ENCODE assay signal across 8 cellular contexts in genomic region chr2:168246483-168247340, GRCh38.
DNase-seq lines count a peak whose midpoint lies in the region; ATAC-seq and TF ChIP-seq lines count a peak whose summit lies in the region.

No MANE protein-coding gene starts in this region.

- H3K4me1 ChIP-seq in NT2/D1 (ENCODE audit: insufficient read depth, insufficient read length) (no peaks in the 10 kb centered on the region), mucosa of stomach (ENCODE audit: control insufficient read depth, insufficient read depth, low read length) (peaks cover 37% of the 10 kb centered on the region)

- H3K9ac ChIP-seq in NT2/D1 (ENCODE audit: insufficient read length, low read depth) (peak overlapping the region; percentile 81), mucosa of stomach (ENCODE audit: low read length) (peak overlapping the region; percentile 97)

- DNase-seq in AG08396 (ENCODE audit: low spot score): peak; percentile 70
- DNase-seq in NT2/D1 (ENCODE audit: low read depth, low spot score): peak; percentile 30
- DNase-seq in activated T-cell treated with anti-CD3 and anti-CD28 coated beads for 48 hours (ENCODE audit: low read depth): peak; percentile 68
- DNase-seq in erythroblast (lab: John Stamatoyannopoulos, UW): peak; percentile 75 to 82
- DNase-seq in stimulated activated CD8-positive, alpha-beta memory T cell treated with anti-CD3 and anti-CD28 coated beads, Interleukin-4, amount 100 ng/mL, for 48 hours: peak; percentile 78

- H3K27me3 ChIP-seq in NT2/D1 (ENCODE audit: insufficient read depth, insufficient read length) (peaks cover 6% of the 10 kb centered on the region), mucosa of stomach (ENCODE audit: control insufficient read depth, insufficient read depth, low read length) (no peaks in the 10 kb centered on the region)

- no peak for TF ChIP-seq POLR2A in erythroblast (IDR thresholded peaks at IDR 0.05; ENCODE audit: low read length)

- H3K4me3 ChIP-seq in NT2/D1 (ENCODE audit: insufficient read length, low read depth): peak overlapping the region; percentile 73
- peak overlapping the region; percentile 66 for H3K4me3 ChIP-seq in mucosa of stomach (ENCODE audit: low read length)

- ATAC-seq in GM18861 (IDR thresholded peaks at IDR 0.05; ENCODE audit: unreplicated experiment) (peak; percentile 48), HG03097 (IDR thresholded peaks at IDR 0.05; ENCODE audit: low FRiP score, unreplicated experiment) (peak; percentile 46)

- peaks cover 8% of the 10 kb centered on the region for H3K36me3 ChIP-seq in NT2/D1 (ENCODE audit: insufficient read depth, insufficient read length, low read length)
- H3K36me3 ChIP-seq in mucosa of stomach (ENCODE audit: control insufficient read depth, insufficient read depth, low read length): no peaks in the 10 kb centered on the region

- H3K9me3 ChIP-seq in NT2/D1 (ENCODE audit: insufficient read depth, low read length): no peaks in the 10 kb centered on the region
- no peaks in the 10 kb centered on the region for H3K9me3 ChIP-seq in mucosa of stomach (ENCODE audit: control insufficient read depth, low read length)

Comparison
In these comparisons a context has a peak if more than half of its experiments do, and no peak if none do; other contexts are left out.
1. Peak in every context shown above with its lines: DNase-seq, ATAC-seq and H3K4me3 ChIP-seq.